In genomic region chr1:44995467-44996238, GRCh38 we compare ENCODE assay signal across 27 cellular contexts. TPM values are rescaled to one million over a fixed set of nuclear protein-coding genes. Genes with fewer than 3 reads are reported as not detected.
A peak's percentile ranks its signal among the peaks of the same experiment; 100 is the strongest.
DNase-seq lines count a peak whose midpoint lies in the region; ATAC-seq, FAIRE-seq and TF ChIP-seq lines count a peak whose summit lies in the region.
"Had no signal": no experiment of that assay in that cellular context is flagged by ENCODE, and none has a peak within 500 bp of the region (broad histone marks: within the 10 kb centered on the region; RNA-seq: fewer than 3 reads in every experiment).

No MANE protein-coding gene starts in this region.

- 80% methylated on average over 7 of the region's 7 CpGs for WGBS in K562 (ENCODE audit: insufficient coverage, low coverage, missing lambda C conversion rate)
- WGBS in HepG2 (ENCODE audit: low lambda C conversion rate) = 72% methylated on average over 6 of the region's 7 CpGs

- TF ChIP-seq RAD21 in K562 (CRISPR knock-in tag; conservative IDR thresholded peaks at IDR 0.05 in 1 of 2, IDR thresholded peaks at IDR 0.05 in 1 of 2) (no peak), HepG2 (CRISPR knock-in tag; IDR thresholded peaks at IDR 0.05) (no peak)

- CTCF ChIA-PET in HEK293 (lab: Yijun Ruan, JAX) = interaction anchor here (0.9 kb wide), 1 partner anchor 39 kb away, joined by 4 read pairs; no protein-coding TSS in a partner anchor
- CTCF ChIA-PET in K562 (lab: Yijun Ruan, JAX; ENCODE audit: low intra/inter-chr PET ratio) = no interaction called here
- CTCF ChIA-PET in HepG2 (lab: Yijun Ruan, JAX; ENCODE audit: low intra/inter-chr PET ratio, low total read pairs) = no interaction called here

- H4K20me1 ChIP-seq in K562 (replicated peaks; ENCODE audit: control insufficient read depth, insufficient read depth, low read length) = no peaks in the 10 kb centered on the region
- no peaks in the 10 kb centered on the region for H4K20me1 ChIP-seq in HepG2 (ENCODE audit: insufficient read depth, low read length)
- H4K20me1 ChIP-seq: BLaER1 had no signal

- H3K9me3 ChIP-seq in HEK293 (ENCODE audit: control insufficient read depth, insufficient read depth, low read depth, low read length) (no peaks in the 10 kb centered on the region), K562 (replicated peaks; ENCODE audit: control insufficient read depth, insufficient read depth, low read depth, low read length) (no peaks in the 10 kb centered on the region), HepG2 (ENCODE audit: low read length) (no peaks in the 10 kb centered on the region)
- H3K9me3 ChIP-seq: BE2C, BLaER1 had no signal

- H3K4me1 ChIP-seq in HEK293 (ENCODE audit: control insufficient read depth, insufficient read depth, low read length) (no peaks in the 10 kb centered on the region), K562 (replicated peaks in 1 of 2; ENCODE audit: control insufficient read depth in 2 of 2, insufficient read depth in 2 of 2, low read length in 2 of 2) (no peaks in the 10 kb centered on the region), HepG2 (ENCODE audit: insufficient read depth, low read length) (peaks cover 12% of the 10 kb centered on the region)
- H3K4me1 ChIP-seq: BE2C, BLaER1 had no signal

- in situ Hi-C loops in K562 (cut with MboI) = no loop called here
- in situ Hi-C loops in HepG2 (cut with HindIII; ENCODE audit: extremely low pct_ligation_motif_present, low pct_unique_long_range_greater_than_20kb) = no loop called here

- no peak for FAIRE-seq in K562 (lab: Jason Lieb, UNC)
- peak; percentile 12 for FAIRE-seq in HepG2 (lab: Jason Lieb, UNC)
- FAIRE-seq: A204.1, GM12878, GM12892, GM18507, GM19239 had no signal

- H3K27me3 ChIP-seq in K562 (ENCODE audit: control insufficient read depth in 2 of 2, insufficient read depth in 2 of 2, low read length in 2 of 2) = no peaks in the 10 kb centered on the region
- no peaks in the 10 kb centered on the region for H3K27me3 ChIP-seq in HepG2 (ENCODE audit: control insufficient read depth in 1 of 2, insufficient read depth in 2 of 2, low read length in 2 of 2)
- H3K27me3 ChIP-seq: BE2C, BLaER1 had no signal

- H3K4me2 ChIP-seq in K562 (ENCODE audit: insufficient read depth, low read length) (no peak overlapping the region), HepG2 (ENCODE audit: low read depth, low read length) (no peak overlapping the region)
- H3K4me2 ChIP-seq: BLaER1 had no signal

- H3K9ac ChIP-seq in K562 (ENCODE audit: insufficient read depth in 1 of 2, low read depth in 2 of 2, low read length in 2 of 2) (no peak overlapping the region), HepG2 (ENCODE audit: insufficient read depth, low read depth, low read length) (no peak overlapping the region)
- H3K9ac ChIP-seq: BLaER1 had no signal

- H3K4me3 ChIP-seq in HEK293 (ENCODE audit: low read depth, low read length) (no peak overlapping the region), K562 (no peak overlapping the region), HepG2 (replicated peaks in 1 of 3; ENCODE audit: insufficient read depth in 1 of 3, low read depth in 2 of 3, low read length in 3 of 3) (no peak overlapping the region)
- H3K4me3 ChIP-seq: BLaER1, GM12878 had no signal

- no peak overlapping the region for H3K27ac ChIP-seq in HEK293 (ENCODE audit: extremely low read depth, low read depth, low read length)
- no peak overlapping the region for H3K27ac ChIP-seq in K562 (ENCODE audit: extremely low read depth, low read depth, low read length)
- H3K27ac ChIP-seq in HepG2 (ENCODE audit: extremely low read length, insufficient read depth, low read length) = no peak overlapping the region
- H3K27ac ChIP-seq: BLaER1 had no signal

- TF ChIP-seq EP300 in K562 (IDR thresholded peaks at IDR 0.05; ENCODE audit: low read length) (no peak), HepG2 (IDR thresholded peaks at IDR 0.05; ENCODE audit: low read depth in 2 of 2, low read length in 2 of 2) (no peak), HepG2 (CRISPR knock-in tag; IDR thresholded peaks at IDR 0.05; ENCODE audit: borderline replicate concordance) (no peak)

- DNase-seq in K562 (ENCODE audit: extremely low read depth in 1 of 4, low spot score in 3 of 4) = no peak
- no peak for DNase-seq in HepG2 (ENCODE audit: low spot score)
- DNase-seq: 8988T; ACHN; BE2C; C1 segment of cervical spinal cord; CD4-positive, alpha-beta memory T cell; CD4-positive, CD25-positive, alpha-beta regulatory T cell; CD8-positive, alpha-beta memory T cell; COR-L47; DMS 273 treated with DMSO at 0.1 percent for 48 hours; DMS153; DMS53; DMS79; DND-41; EL; GDM1 had no signal

- POLR2A ChIA-PET in HEK293 (lab: Yijun Ruan, JAX) = no interaction called here
- POLR2A ChIA-PET in K562 (lab: Yijun Ruan, JAX) = interaction anchor here (1.0 to 2.1 kb wide), 5 partner anchors 9 to 15 kb away, joined by 3 to 10 read pairs (median 4); partner anchors contain the start of gene EIF2B3
- POLR2A ChIA-PET in HepG2 (lab: Yijun Ruan, JAX) = interaction anchor here (1.3 to 2.3 kb wide), 2 partner anchors 16 to 344 kb away, joined by 4 to 9 read pairs; partner anchors contain the start of genes HECTD3, TOE1 and UROD

- TF ChIP-seq POLR2A in K562 (conservative IDR thresholded peaks at IDR 0.05) (no peak), HepG2 (IDR thresholded peaks at IDR 0.05; ENCODE audit: insufficient read depth in 1 of 2, low read depth in 2 of 2, low read length in 2 of 2) (no peak)

- TF ChIP-seq CTCF in HEK293 (tag by site-specific recombination; IDR thresholded peaks at IDR 0.05) = no peak
- TF ChIP-seq CTCF in K562 (IDR thresholded peaks at IDR 0.05 in 2 of 3, conservative IDR thresholded peaks at IDR 0.05 in 1 of 3; ENCODE audit: insufficient read depth in 2 of 3, low read depth in 1 of 3, low read length in 3 of 3) = no peak
- TF ChIP-seq CTCF in HepG2 (CRISPR knock-in tag; IDR thresholded peaks at IDR 0.05) = no peak

- no peaks in the 10 kb centered on the region for H3K9me1 ChIP-seq in K562 (ENCODE audit: control insufficient read depth, insufficient read depth, low read length)

- intact Hi-C loops in K562 (cut with micrococcal nuclease) (no loop called here), HepG2 (cut with micrococcal nuclease; ENCODE audit: unreplicated experiment) (no loop called here)

- H2AFZ ChIP-seq in K562 (ENCODE audit: low read depth, low read length) = no peak overlapping the region
- H2AFZ ChIP-seq in HepG2 (ENCODE audit: low read length) = no peak overlapping the region

- H3K79me2 ChIP-seq in K562 (ENCODE audit: control insufficient read depth, insufficient read depth, low read length) (no peaks in the 10 kb centered on the region), HepG2 (ENCODE audit: insufficient read depth, low read length) (no peaks in the 10 kb centered on the region)

- H3K36me3 ChIP-seq in HEK293 (ENCODE audit: control insufficient read depth in 2 of 2, insufficient read depth in 1 of 2, low read length in 2 of 2) (no peaks in the 10 kb centered on the region), K562 (ENCODE audit: control insufficient read depth, insufficient read depth, low read length) (no peaks in the 10 kb centered on the region; the same call in 2 of the 3 replicates), HepG2 (replicated peaks in 1 of 2; ENCODE audit: control insufficient read depth in 1 of 2, insufficient read depth in 2 of 2, low read length in 2 of 2) (no peaks in the 10 kb centered on the region)
- H3K36me3 ChIP-seq: BE2C, BLaER1 had no signal

- BruUV-seq in K562 (replicated peaks; lab: Mats Ljungman, UMichigan) (no TSS peak), HepG2 (replicated peaks; lab: Mats Ljungman, UMichigan) (no TSS peak)

- no peak for ATAC-seq in K562
- no peak for ATAC-seq in HepG2
- no peak for ATAC-seq in GM18870 (IDR thresholded peaks at IDR 0.05; ENCODE audit: unreplicated experiment)
- ATAC-seq in HG03520 (IDR thresholded peaks at IDR 0.05; ENCODE audit: unreplicated experiment) = no peak
- ATAC-seq in GM18868 (IDR thresholded peaks at IDR 0.05; ENCODE audit: unreplicated experiment) = no peak
- ATAC-seq: GM12878 had no signal

RNA-seq across cellular contexts. Expression of gene EIF2B3, which starts 9.3 kb away (rescaled TPM):
- total RNA-seq in K562 (2011; cell fraction: chromatin; rRNA removed; ENCODE audit: low replicate concordance) = 135 and 205 TPM in 2 replicates
- total RNA-seq in K562 (2011; cell fraction: nucleolus; rRNA removed) = 72.0 and 79.1 TPM in 2 replicates
- total RNA-seq in K562 (2011; cell fraction: nucleoplasm; rRNA removed) = 103 and 112 TPM in 2 replicates
- total RNA-seq in K562 (2014; rRNA removed) (94.5 and 101 TPM in 2 replicates), K562 (2014; rRNA removed; fragmentation: Illumina TruSeq; extraction: Trizol) (184 and 199 TPM in 2 replicates), K562 (2015; rRNA removed; fragmentation: Illumina TruSeq; extraction: Trizol) (141 and 149 TPM in 2 replicates), K562 (2021) (124 and 127 TPM in 2 replicates), HepG2 (2016; rRNA removed; fragmentation: Illumina TruSeq; extraction: Trizol) (41.0 and 62.6 TPM in 2 replicates)
- polyA plus RNA-seq in K562 (2011; rRNA removed) (119 and 161 TPM in 2 replicates), K562 (2014; fragmentation: Illumina TruSeq; extraction: Trizol) (128 and 148 TPM in 2 replicates), K562 (2014; fragmentation: Nextera tagmentation; extraction: Ambion mirVana) (100 to 1,000 TPM; 393 to 523 TPM), K562 (2014; rRNA removed) (118 and 121 TPM in 2 replicates), HepG2 (2011; rRNA removed) (17.1 and 20.1 TPM in 2 replicates)
- 52.0 and 80.5 TPM in 2 replicates for polyA plus RNA-seq in K562 (2011; cell fraction: cytosol; rRNA removed)
- polyA plus RNA-seq in K562 (2011; cell fraction: nucleus; rRNA removed) = 26.0 and 39.6 TPM in 2 replicates
- polyA plus RNA-seq in K562 (2012) = 57.6 and 118 TPM in 2 replicates
- polyA minus RNA-seq in K562 (2011; rRNA and poly(A)+ RNA removed) = 217 and 243 TPM in 2 replicates
- polyA minus RNA-seq in K562 (2011; cell fraction: cytosol; rRNA and poly(A)+ RNA removed) = 41.9 and 56.7 TPM in 2 replicates
- polyA minus RNA-seq in K562 (2011; cell fraction: nucleus; rRNA and poly(A)+ RNA removed) = 64.4 and 88.5 TPM in 2 replicates
- 9.5 and 10.1 TPM in 2 replicates for total RNA-seq in HepG2 (2016; cell fraction: cytosol; rRNA removed; fragmentation: Illumina TruSeq; extraction: Trizol; ENCODE audit: low read depth)
- total RNA-seq in HepG2 (2016; cell fraction: insoluble cytoplasmic fraction; rRNA removed; fragmentation: Illumina TruSeq; extraction: Trizol) = 39.3 and 67.7 TPM in 2 replicates
- 13.5 and 13.7 TPM in 2 replicates for total RNA-seq in HepG2 (2016; cell fraction: membrane; rRNA removed; fragmentation: Illumina TruSeq; extraction: Trizol)
- total RNA-seq in HepG2 (2016; cell fraction: nucleus; rRNA removed; fragmentation: Illumina TruSeq; extraction: Trizol) = 24.8 and 30.1 TPM in 2 replicates
- polyA plus RNA-seq in HepG2 (2011; cell fraction: cytosol; rRNA removed) = 14.3 and 17.4 TPM in 2 replicates
- polyA plus RNA-seq in HepG2 (2011; cell fraction: nucleus; rRNA removed) = 4.6 and 6.5 TPM in 2 replicates
- polyA plus RNA-seq in HepG2 (2012) = 18.6 and 21.6 TPM in 2 replicates
- 5.6 and 5.8 TPM in 2 replicates for polyA plus RNA-seq in HepG2 (2016; cell fraction: cytosol; fragmentation: Illumina TruSeq; extraction: Trizol; ENCODE audit: low read depth)
- polyA plus RNA-seq in HepG2 (2016; cell fraction: insoluble cytoplasmic fraction; fragmentation: Illumina TruSeq; extraction: Trizol; ENCODE audit: low read depth) = 51.1 and 52.1 TPM in 2 replicates
- polyA plus RNA-seq in HepG2 (2016; cell fraction: membrane; fragmentation: Illumina TruSeq; extraction: Trizol; ENCODE audit: low read depth) = 6.7 and 6.9 TPM in 2 replicates
- polyA plus RNA-seq in HepG2 (2016; cell fraction: nucleus; fragmentation: Illumina TruSeq; extraction: Trizol; ENCODE audit: insufficient read depth, low read depth) = 14.3 and 17.5 TPM in 2 replicates
- polyA minus RNA-seq in HepG2 (2011; rRNA and poly(A)+ RNA removed; ENCODE audit: low replicate concordance) = 12.9 and 18.9 TPM in 2 replicates
- 8.2 and 12.9 TPM in 2 replicates for polyA minus RNA-seq in HepG2 (2011; cell fraction: cytosol; rRNA and poly(A)+ RNA removed)
- polyA minus RNA-seq in HepG2 (2011; cell fraction: nucleus; rRNA and poly(A)+ RNA removed) = 24.9 and 35.5 TPM in 2 replicates

RNA-seq across cellular contexts. Expression of gene HECTD3, which starts 15.5 kb away (rescaled TPM):
- 71.0 and 140 TPM in 2 replicates for total RNA-seq in K562 (2011; cell fraction: chromatin; rRNA removed; ENCODE audit: low replicate concordance)
- total RNA-seq in K562 (2011; cell fraction: nucleolus; rRNA removed) = 70.4 and 73.5 TPM in 2 replicates
- total RNA-seq in K562 (2011; cell fraction: nucleoplasm; rRNA removed) = 74.3 and 95.3 TPM in 2 replicates
- total RNA-seq in K562 (2014; rRNA removed) = 18.9 and 24.5 TPM in 2 replicates
- total RNA-seq in K562 (2014; rRNA removed; fragmentation: Illumina TruSeq; extraction: Trizol) = 12.4 and 15.0 TPM in 2 replicates
- total RNA-seq in K562 (2015; rRNA removed; fragmentation: Illumina TruSeq; extraction: Trizol) = 15.3 and 16.9 TPM in 2 replicates
- total RNA-seq in K562 (2021) = 50.7 and 50.8 TPM in 2 replicates
- polyA plus RNA-seq in K562 (2011; rRNA removed) = 37.8 and 45.2 TPM in 2 replicates
- 50.2 and 64.7 TPM in 2 replicates for polyA plus RNA-seq in K562 (2011; cell fraction: cytosol; rRNA removed)
- 125 TPM in 2 replicates for polyA plus RNA-seq in K562 (2011; cell fraction: nucleus; rRNA removed)
- polyA plus RNA-seq in K562 (2012) = 41.1 and 54.2 TPM in 2 replicates
- polyA plus RNA-seq in K562 (2014; fragmentation: Illumina TruSeq; extraction: Trizol) = 42.2 and 43.9 TPM in 2 replicates
- 1 to 10 TPM; 6.3 to 9.8 TPM for polyA plus RNA-seq in K562 (2014; fragmentation: Nextera tagmentation; extraction: Ambion mirVana)
- polyA plus RNA-seq in K562 (2014; rRNA removed) = 32.4 and 42.2 TPM in 2 replicates
- polyA minus RNA-seq in K562 (2011; rRNA and poly(A)+ RNA removed) = 50.3 and 71.9 TPM in 2 replicates
- polyA minus RNA-seq in K562 (2011; cell fraction: cytosol; rRNA and poly(A)+ RNA removed) = 28.9 and 35.3 TPM in 2 replicates
- polyA minus RNA-seq in K562 (2011; cell fraction: nucleus; rRNA and poly(A)+ RNA removed) = 21.5 and 27.9 TPM in 2 replicates
- total RNA-seq in HepG2 (2016; rRNA removed; fragmentation: Illumina TruSeq; extraction: Trizol) = 16.2 and 18.6 TPM in 2 replicates
- total RNA-seq in HepG2 (2016; cell fraction: cytosol; rRNA removed; fragmentation: Illumina TruSeq; extraction: Trizol; ENCODE audit: low read depth) = 2.3 and 2.5 TPM in 2 replicates
- 13.8 and 18.5 TPM in 2 replicates for total RNA-seq in HepG2 (2016; cell fraction: insoluble cytoplasmic fraction; rRNA removed; fragmentation: Illumina TruSeq; extraction: Trizol)
- total RNA-seq in HepG2 (2016; cell fraction: membrane; rRNA removed; fragmentation: Illumina TruSeq; extraction: Trizol) = 4.6 and 6.4 TPM in 2 replicates
- 14.0 and 15.5 TPM in 2 replicates for total RNA-seq in HepG2 (2016; cell fraction: nucleus; rRNA removed; fragmentation: Illumina TruSeq; extraction: Trizol)
- polyA plus RNA-seq in HepG2 (2011; rRNA removed) = 24.5 and 27.1 TPM in 2 replicates
- 19.4 and 21.0 TPM in 2 replicates for polyA plus RNA-seq in HepG2 (2011; cell fraction: cytosol; rRNA removed)
- 86.2 and 90.2 TPM in 2 replicates for polyA plus RNA-seq in HepG2 (2011; cell fraction: nucleus; rRNA removed)
- polyA plus RNA-seq in HepG2 (2012) = 11.7 and 15.3 TPM in 2 replicates
- 1.4 and 1.9 TPM in 2 replicates for polyA plus RNA-seq in HepG2 (2016; cell fraction: cytosol; fragmentation: Illumina TruSeq; extraction: Trizol; ENCODE audit: low read depth)
- polyA plus RNA-seq in HepG2 (2016; cell fraction: insoluble cytoplasmic fraction; fragmentation: Illumina TruSeq; extraction: Trizol; ENCODE audit: low read depth) = 17.1 and 21.5 TPM in 2 replicates
- 4.6 and 6.1 TPM in 2 replicates for polyA plus RNA-seq in HepG2 (2016; cell fraction: membrane; fragmentation: Illumina TruSeq; extraction: Trizol; ENCODE audit: low read depth)
- polyA plus RNA-seq in HepG2 (2016; cell fraction: nucleus; fragmentation: Illumina TruSeq; extraction: Trizol; ENCODE audit: insufficient read depth, low read depth) = 38.8 and 41.9 TPM in 2 replicates
- polyA minus RNA-seq in HepG2 (2011; rRNA and poly(A)+ RNA removed; ENCODE audit: low replicate concordance) = 38.1 and 44.2 TPM in 2 replicates
- polyA minus RNA-seq in HepG2 (2011; cell fraction: cytosol; rRNA and poly(A)+ RNA removed) = 13.9 and 14.3 TPM in 2 replicates
- 17.5 and 23.1 TPM in 2 replicates for polyA minus RNA-seq in HepG2 (2011; cell fraction: nucleus; rRNA and poly(A)+ RNA removed)

RNA-seq across cellular contexts. Expression of gene UROD, which starts 16.4 kb away (rescaled TPM):
- total RNA-seq in K562 (2011; cell fraction: chromatin; rRNA removed; ENCODE audit: low replicate concordance) = 626 and 1,262 TPM in 2 replicates
- total RNA-seq in K562 (2011; cell fraction: nucleolus; rRNA removed) = 1,054 and 1,087 TPM in 2 replicates
- 885 and 908 TPM in 2 replicates for total RNA-seq in K562 (2011; cell fraction: nucleoplasm; rRNA removed)
- 781 and 785 TPM in 2 replicates for total RNA-seq in K562 (2014; rRNA removed)
- 415 and 533 TPM in 2 replicates for total RNA-seq in K562 (2014; rRNA removed; fragmentation: Illumina TruSeq; extraction: Trizol)
- 534 and 555 TPM in 2 replicates for total RNA-seq in K562 (2015; rRNA removed; fragmentation: Illumina TruSeq; extraction: Trizol)
- total RNA-seq in K562 (2021) = 636 and 644 TPM in 2 replicates
- 1,018 and 1,100 TPM in 2 replicates for polyA plus RNA-seq in K562 (2011; rRNA removed)
- polyA plus RNA-seq in K562 (2011; cell fraction: cytosol; rRNA removed) = 1,522 and 2,076 TPM in 2 replicates
- polyA plus RNA-seq in K562 (2011; cell fraction: nucleus; rRNA removed) = 2,252 and 2,347 TPM in 2 replicates
- polyA plus RNA-seq in K562 (2012) = 601 and 622 TPM in 2 replicates
- polyA plus RNA-seq in K562 (2014; fragmentation: Illumina TruSeq; extraction: Trizol) = 977 and 1,110 TPM in 2 replicates
- 1,000 to 10,000 TPM; 2,545 to 2,933 TPM for polyA plus RNA-seq in K562 (2014; fragmentation: Nextera tagmentation; extraction: Ambion mirVana)
- polyA plus RNA-seq in K562 (2014; rRNA removed) = 1,156 and 1,201 TPM in 2 replicates
- 505 and 658 TPM in 2 replicates for polyA minus RNA-seq in K562 (2011; rRNA and poly(A)+ RNA removed)
- 286 and 319 TPM in 2 replicates for polyA minus RNA-seq in K562 (2011; cell fraction: cytosol; rRNA and poly(A)+ RNA removed)
- 356 and 526 TPM in 2 replicates for polyA minus RNA-seq in K562 (2011; cell fraction: nucleus; rRNA and poly(A)+ RNA removed)
- 171 and 243 TPM in 2 replicates for total RNA-seq in HepG2 (2016; rRNA removed; fragmentation: Illumina TruSeq; extraction: Trizol)
- total RNA-seq in HepG2 (2016; cell fraction: cytosol; rRNA removed; fragmentation: Illumina TruSeq; extraction: Trizol; ENCODE audit: low read depth) = 52.3 and 57.9 TPM in 2 replicates
- 176 and 234 TPM in 2 replicates for total RNA-seq in HepG2 (2016; cell fraction: insoluble cytoplasmic fraction; rRNA removed; fragmentation: Illumina TruSeq; extraction: Trizol)
- total RNA-seq in HepG2 (2016; cell fraction: membrane; rRNA removed; fragmentation: Illumina TruSeq; extraction: Trizol) = 80.0 and 84.0 TPM in 2 replicates
- total RNA-seq in HepG2 (2016; cell fraction: nucleus; rRNA removed; fragmentation: Illumina TruSeq; extraction: Trizol) = 104 and 109 TPM in 2 replicates
- polyA plus RNA-seq in HepG2 (2011; rRNA removed) = 162 and 172 TPM in 2 replicates
- polyA plus RNA-seq in HepG2 (2011; cell fraction: cytosol; rRNA removed) = 149 and 186 TPM in 2 replicates
- 221 and 235 TPM in 2 replicates for polyA plus RNA-seq in HepG2 (2011; cell fraction: nucleus; rRNA removed)
- 54.1 and 58.6 TPM in 2 replicates for polyA plus RNA-seq in HepG2 (2012)
- 54.0 and 55.9 TPM in 2 replicates for polyA plus RNA-seq in HepG2 (2016; cell fraction: cytosol; fragmentation: Illumina TruSeq; extraction: Trizol; ENCODE audit: low read depth)
- polyA plus RNA-seq in HepG2 (2016; cell fraction: insoluble cytoplasmic fraction; fragmentation: Illumina TruSeq; extraction: Trizol; ENCODE audit: low read depth) = 208 and 224 TPM in 2 replicates
- 72.8 and 73.2 TPM in 2 replicates for polyA plus RNA-seq in HepG2 (2016; cell fraction: membrane; fragmentation: Illumina TruSeq; extraction: Trizol; ENCODE audit: low read depth)
- polyA plus RNA-seq in HepG2 (2016; cell fraction: nucleus; fragmentation: Illumina TruSeq; extraction: Trizol; ENCODE audit: insufficient read depth, low read depth) = 178 and 190 TPM in 2 replicates
- 175 and 194 TPM in 2 replicates for polyA minus RNA-seq in HepG2 (2011; rRNA and poly(A)+ RNA removed; ENCODE audit: low replicate concordance)
- 36.4 and 37.4 TPM in 2 replicates for polyA minus RNA-seq in HepG2 (2011; cell fraction: cytosol; rRNA and poly(A)+ RNA removed)
- 48.0 and 55.0 TPM in 2 replicates for polyA minus RNA-seq in HepG2 (2011; cell fraction: nucleus; rRNA and poly(A)+ RNA removed)
